12 cellular contexts compared by ENCODE assay signal in genomic region chr1:55848906-55849305, GRCh38.
DNase-seq lines count a peak whose midpoint lies in the region; ATAC-seq and TF ChIP-seq lines count a peak whose summit lies in the region.
"Had no signal": no experiment of that assay in that cellular context is flagged by ENCODE, and none has a peak within 500 bp of the region (broad histone marks: within the 10 kb centered on the region; RNA-seq: fewer than 3 reads in every experiment).

No MANE protein-coding gene starts in this region.

- in situ Hi-C loops in transverse colon (cut with MboI; ENCODE audit: low pct_ligation_motif_present in 1 of 4, low pct_unique_long_range_greater_than_20kb in 1 of 4, low sequenced_read_pairs in 3 of 4): no loop called here

- no peaks in the 10 kb centered on the region for H3K4me1 ChIP-seq in transverse colon

- TF ChIP-seq POLR2A in transverse colon (IDR thresholded peaks at IDR 0.05): no peak

- no peaks in the 10 kb centered on the region for H3K4me1 Mint-ChIP-seq in stimulated activated effector memory CD8-positive, alpha-beta T cell treated with anti-CD3 and anti-CD28 coated beads, Interleukin-12 subunit alpha, Interleukin-12 subunit beta, amount 100 ng/mL, for 72 hours

- no peak overlapping the region for H3K4me3 ChIP-seq in foreskin fibroblast (ENCODE audit: low read depth in 1 of 2, low read length in 2 of 2)
- H3K4me3 ChIP-seq in transverse colon: no peak overlapping the region
- H3K4me3 ChIP-seq: K562 had no signal

- H3K27me3 ChIP-seq in transverse colon: no peaks in the 10 kb centered on the region

- TF ChIP-seq CTCF in foreskin fibroblast (IDR thresholded peaks at IDR 0.05; ENCODE audit: low read depth, low read length) (peak; percentile 43), transverse colon (IDR thresholded peaks at IDR 0.05) (no peak)

- no peaks in the 10 kb centered on the region for H3K36me3 Mint-ChIP-seq in stimulated activated effector memory CD8-positive, alpha-beta T cell treated with anti-CD3 and anti-CD28 coated beads, Interleukin-12 subunit alpha, Interleukin-12 subunit beta, amount 100 ng/mL, for 72 hours

- 62 to 78% methylated on average over 1 of the region's 1 CpG for WGBS in transverse colon (ENCODE audit: low coverage in 1 of 2), 2 donors

- no peak overlapping the region for H3K27ac ChIP-seq in transverse colon
- H3K27ac ChIP-seq: 22Rv1, epithelial cell of prostate had no signal

- H3K9me3 Mint-ChIP-seq in stimulated activated effector memory CD8-positive, alpha-beta T cell treated with anti-CD3 and anti-CD28 coated beads, Interleukin-12 subunit alpha, Interleukin-12 subunit beta, amount 100 ng/mL, for 72 hours: no peaks in the 10 kb centered on the region

- ATAC-seq in SK-N-SH treated with all-trans-retinoic acid at 6 μM for 48 hours: peak; percentile 58; the same call in 2 of the 3 replicates
- no peak for ATAC-seq in stimulated activated effector memory CD8-positive, alpha-beta T cell treated with anti-CD3 and anti-CD28 coated beads, Interleukin-12 subunit alpha, Interleukin-12 subunit beta, amount 100 ng/mL, for 72 hours
- ATAC-seq: K562 had no signal

- DNase-seq in DMS 273 (lab: John Stamatoyannopoulos, UW; ENCODE audit: unreplicated experiment) (peak; percentile 45), DMS 273 treated with DMSO at 0.1 percent for 48 hours (lab: John Stamatoyannopoulos, UW) (no peak), foreskin fibroblast (peak; percentile 64 to 84), stromal cell of bone marrow (ENCODE audit: low read depth) (peak; percentile 44), transverse colon (no peak), 8988T (no peak)
- DNase-seq in stimulated activated effector memory CD8-positive, alpha-beta T cell treated with anti-CD3 and anti-CD28 coated beads, Interleukin-12 subunit alpha, Interleukin-12 subunit beta, amount 100 ng/mL, for 72 hours (ENCODE audit: low spot score in 2 of 2): no peak
- DNase-seq: aorta had no signal

- H3K27ac Mint-ChIP-seq in stimulated activated effector memory CD8-positive, alpha-beta T cell treated with anti-CD3 and anti-CD28 coated beads, Interleukin-12 subunit alpha, Interleukin-12 subunit beta, amount 100 ng/mL, for 72 hours: no peak overlapping the region

- no peak overlapping the region for H3K4me3 Mint-ChIP-seq in stimulated activated effector memory CD8-positive, alpha-beta T cell treated with anti-CD3 and anti-CD28 coated beads, Interleukin-12 subunit alpha, Interleukin-12 subunit beta, amount 100 ng/mL, for 72 hours

- intact Hi-C loops in transverse colon (cut with DNase I; ENCODE audit: low total_unique reads): no loop called here

- no peaks in the 10 kb centered on the region for H3K9me3 ChIP-seq in transverse colon

- no peaks in the 10 kb centered on the region for H3K36me3 ChIP-seq in transverse colon

- TF ChIP-seq EP300 in transverse colon (IDR thresholded peaks at IDR 0.05; ENCODE audit: low read depth): no peak

TF ChIP-seq in SK-N-SH treated with all-trans-retinoic acid at 6 μM for 48 hours, 23 proteins besides CTCF, POLR2A, EP300 and RAD21:
- TF ChIP-seq ZNF565 (CRISPR knock-in tag; conservative IDR thresholded peaks at IDR 0.05; ENCODE audit: low read depth) (no peak), CSRNP3 (CRISPR knock-in tag; IDR thresholded peaks at IDR 0.05) (no peak), GLIS3 (CRISPR knock-in tag; IDR thresholded peaks at IDR 0.05) (no peak), ARNTL (CRISPR knock-in tag; IDR thresholded peaks at IDR 0.05; ENCODE audit: borderline replicate concordance, low read depth) (no peak), ZNF8 (CRISPR knock-in tag; IDR thresholded peaks at IDR 0.05) (no peak), ZNF70 (CRISPR knock-in tag; IDR thresholded peaks at IDR 0.05) (no peak), ISL1 (CRISPR knock-in tag; IDR thresholded peaks at IDR 0.05) (no peak), TCF4 (CRISPR knock-in tag; IDR thresholded peaks at IDR 0.05; ENCODE audit: borderline replicate concordance) (no peak), CSDC2 (CRISPR knock-in tag; IDR thresholded peaks at IDR 0.05) (no peak), ZC3H10 (CRISPR knock-in tag; IDR thresholded peaks at IDR 0.05) (no peak), SNAI2 (CRISPR knock-in tag; IDR thresholded peaks at IDR 0.05) (no peak), ESRRG (CRISPR knock-in tag; IDR thresholded peaks at IDR 0.05) (no peak), RARB (CRISPR knock-in tag; IDR thresholded peaks at IDR 0.05) (no peak), TOX (CRISPR knock-in tag; IDR thresholded peaks at IDR 0.05; ENCODE audit: borderline replicate concordance) (no peak), ZFP3 (CRISPR knock-in tag; IDR thresholded peaks at IDR 0.05) (no peak)
- TF ChIP-seq, protein P1, sequence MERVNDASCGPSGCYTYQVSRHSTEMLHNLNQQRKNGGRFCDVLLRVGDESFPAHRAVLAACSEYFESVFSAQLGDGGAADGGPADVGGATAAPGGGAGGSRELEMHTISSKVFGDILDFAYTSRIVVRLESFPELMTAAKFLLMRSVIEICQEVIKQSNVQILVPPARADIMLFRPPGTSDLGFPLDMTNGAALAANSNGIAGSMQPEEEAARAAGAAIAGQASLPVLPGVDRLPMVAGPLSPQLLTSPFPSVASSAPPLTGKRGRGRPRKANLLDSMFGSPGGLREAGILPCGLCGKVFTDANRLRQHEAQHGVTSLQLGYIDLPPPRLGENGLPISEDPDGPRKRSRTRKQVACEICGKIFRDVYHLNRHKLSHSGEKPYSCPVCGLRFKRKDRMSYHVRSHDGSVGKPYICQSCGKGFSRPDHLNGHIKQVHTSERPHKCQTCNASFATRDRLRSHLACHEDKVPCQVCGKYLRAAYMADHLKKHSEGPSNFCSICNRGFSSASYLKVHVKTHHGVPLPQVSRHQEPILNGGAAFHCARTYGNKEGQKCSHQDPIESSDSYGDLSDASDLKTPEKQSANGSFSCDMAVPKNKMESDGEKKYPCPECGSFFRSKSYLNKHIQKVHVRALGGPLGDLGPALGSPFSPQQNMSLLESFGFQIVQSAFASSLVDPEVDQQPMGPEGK (CRISPR knock-in tag; IDR thresholded peaks at IDR 0.05; ENCODE audit: borderline replicate concordance): no peak
- TF ChIP-seq, protein P2, sequence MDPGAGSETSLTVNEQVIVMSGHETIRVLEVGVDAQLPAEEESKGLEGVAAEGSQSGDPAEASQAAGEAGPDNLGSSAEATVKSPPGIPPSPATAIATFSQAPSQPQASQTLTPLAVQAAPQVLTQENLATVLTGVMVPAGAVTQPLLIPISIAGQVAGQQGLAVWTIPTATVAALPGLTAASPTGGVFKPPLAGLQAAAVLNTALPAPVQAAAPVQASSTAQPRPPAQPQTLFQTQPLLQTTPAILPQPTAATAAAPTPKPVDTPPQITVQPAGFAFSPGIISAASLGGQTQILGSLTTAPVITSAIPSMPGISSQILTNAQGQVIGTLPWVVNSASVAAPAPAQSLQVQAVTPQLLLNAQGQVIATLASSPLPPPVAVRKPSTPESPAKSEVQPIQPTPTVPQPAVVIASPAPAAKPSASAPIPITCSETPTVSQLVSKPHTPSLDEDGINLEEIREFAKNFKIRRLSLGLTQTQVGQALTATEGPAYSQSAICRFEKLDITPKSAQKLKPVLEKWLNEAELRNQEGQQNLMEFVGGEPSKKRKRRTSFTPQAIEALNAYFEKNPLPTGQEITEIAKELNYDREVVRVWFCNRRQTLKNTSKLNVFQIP (CRISPR knock-in tag; IDR thresholded peaks at IDR 0.05; ENCODE audit: borderline replicate concordance, low read depth): no peak
- TF ChIP-seq, protein P3, sequence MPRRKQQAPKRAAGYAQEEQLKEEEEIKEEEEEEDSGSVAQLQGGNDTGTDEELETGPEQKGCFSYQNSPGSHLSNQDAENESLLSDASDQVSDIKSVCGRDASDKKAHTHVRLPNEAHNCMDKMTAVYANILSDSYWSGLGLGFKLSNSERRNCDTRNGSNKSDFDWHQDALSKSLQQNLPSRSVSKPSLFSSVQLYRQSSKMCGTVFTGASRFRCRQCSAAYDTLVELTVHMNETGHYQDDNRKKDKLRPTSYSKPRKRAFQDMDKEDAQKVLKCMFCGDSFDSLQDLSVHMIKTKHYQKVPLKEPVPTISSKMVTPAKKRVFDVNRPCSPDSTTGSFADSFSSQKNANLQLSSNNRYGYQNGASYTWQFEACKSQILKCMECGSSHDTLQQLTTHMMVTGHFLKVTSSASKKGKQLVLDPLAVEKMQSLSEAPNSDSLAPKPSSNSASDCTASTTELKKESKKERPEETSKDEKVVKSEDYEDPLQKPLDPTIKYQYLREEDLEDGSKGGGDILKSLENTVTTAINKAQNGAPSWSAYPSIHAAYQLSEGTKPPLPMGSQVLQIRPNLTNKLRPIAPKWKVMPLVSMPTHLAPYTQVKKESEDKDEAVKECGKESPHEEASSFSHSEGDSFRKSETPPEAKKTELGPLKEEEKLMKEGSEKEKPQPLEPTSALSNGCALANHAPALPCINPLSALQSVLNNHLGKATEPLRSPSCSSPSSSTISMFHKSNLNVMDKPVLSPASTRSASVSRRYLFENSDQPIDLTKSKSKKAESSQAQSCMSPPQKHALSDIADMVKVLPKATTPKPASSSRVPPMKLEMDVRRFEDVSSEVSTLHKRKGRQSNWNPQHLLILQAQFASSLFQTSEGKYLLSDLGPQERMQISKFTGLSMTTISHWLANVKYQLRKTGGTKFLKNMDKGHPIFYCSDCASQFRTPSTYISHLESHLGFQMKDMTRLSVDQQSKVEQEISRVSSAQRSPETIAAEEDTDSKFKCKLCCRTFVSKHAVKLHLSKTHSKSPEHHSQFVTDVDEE (CRISPR knock-in tag; IDR thresholded peaks at IDR 0.05): no peak

Comparison
In these comparisons a context has a peak if more than half of its experiments do, and no peak if none do; other contexts are left out.
1. DNase-seq: peak in DMS 273 (single experiment), foreskin fibroblast (2 of 2) and stromal cell of bone marrow (single experiment); none in DMS 273 treated with DMSO at 0.1 percent for 48 hours (single experiment), transverse colon (single experiment), 8988T (single experiment) and stimulated activated effector memory CD8-positive, alpha-beta T cell treated with anti-CD3 and anti-CD28 coated beads, Interleukin-12 subunit alpha, Interleukin-12 subunit beta, amount 100 ng/mL, for 72 hours (0 of 2).